25 cellular contexts compared by ENCODE assay signal in genomic region chr20:50406610-50407136, GRCh38.
"Had no signal": no experiment of that assay in that cellular context is flagged by ENCODE, and none has a peak within 500 bp of the region (broad histone marks: within the 10 kb centered on the region; RNA-seq: fewer than 3 reads in every experiment).

No MANE protein-coding gene starts in this region.

- H3K27me3 ChIP-seq: Peyer's patch, SJSA1 had no signal

- H3K4me1 ChIP-seq: SJSA1 had no signal

- ATAC-seq: activated CD8-positive, alpha-beta T cell treated with anti-CD3 and anti-CD28 coated beads for 36 hours; activated T-cell treated with anti-CD3 and anti-CD28 coated beads, Interleukin-2, amount 50 U/mL, for 72 hours; SK-N-SH treated with all-trans-retinoic acid at 6 μM for 48 hours had no signal

- H3K36me3 ChIP-seq: MG63, Peyer's patch, SJSA1 had no signal

- DNase-seq: activated CD4-positive, alpha-beta T cell treated with anti-CD3 and anti-CD28 coated beads for 4 hours; activated CD4-positive, CD25-positive, alpha-beta regulatory T cell; activated CD8-positive, alpha-beta memory T cell treated with anti-CD3 and anti-CD28 coated beads, Interleukin-2, amount 50 U/mL, for 4 hours; activated CD8-positive, alpha-beta T cell treated with anti-CD3 and anti-CD28 coated beads for 36 hours; activated gamma-delta T cell treated with Interleukin-2 at 50 U/mL for 16 hours; activated naive CD4-positive, alpha-beta T cell treated with anti-CD3 and anti-CD28 coated beads, Interleukin-2, amount 10 ng/mL, durations not matched to agents 7 days and 5 days; activated naive CD8-positive, alpha-beta T cell treated with anti-CD3 and anti-CD28 coated beads for 36 hours; activated T-cell treated with anti-CD3 and anti-CD28 coated beads, Interleukin-2, amount 50 U/mL, for 72 hours; anterior cingulate cortex; MG63; MV-4-11; NCI-H1092 treated with DMSO at 0.1 percent for 48 hours; NCI-H1417 treated with DMSO at 0.1 percent for 48 hours; NCI-H1694; NCI-H2029; NCI-H2107; NCI-H345; NCI-H510A; NCI-H526 treated with DMSO at 0.1 percent for 48 hours; NK-92 treated with Interleukin-12 subunit alpha and Interleukin-12 subunit beta, amount 100 ng/mL, for 24 hours; Peyer's patch; SHP77; SW 1271 had no signal

- H3K9me3 ChIP-seq: MG63, Peyer's patch, SJSA1 had no signal

- H3K27ac ChIP-seq: Peyer's patch, SJSA1 had no signal

- H3K4me3 ChIP-seq: MG63, Peyer's patch, SJSA1 had no signal
